Comparison of ENCODE assay signal across 15 cellular contexts in the genomic region with DNA sequence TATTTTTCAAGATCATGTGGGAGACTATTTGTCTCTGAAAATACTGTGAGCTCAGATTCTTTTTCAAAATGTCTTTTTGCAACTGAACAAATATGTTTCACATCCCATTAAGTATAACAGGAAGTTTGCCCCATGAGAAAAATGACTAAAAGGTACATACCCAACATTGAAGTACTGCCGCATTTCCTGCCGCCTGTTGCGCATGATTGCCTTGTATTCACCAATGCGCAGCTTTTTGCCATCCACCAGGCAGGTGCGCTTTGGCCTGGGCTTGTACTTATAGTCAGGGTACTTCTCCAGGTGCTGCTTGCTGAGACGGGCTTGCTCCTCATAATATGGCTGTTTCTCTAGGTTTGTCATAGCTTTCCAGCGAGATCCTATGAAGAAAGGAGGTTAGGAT.
DNase-seq lines count a peak whose midpoint lies in the region; ATAC-seq, FAIRE-seq and TF ChIP-seq lines count a peak whose summit lies in the region.
"Had no signal": no experiment of that assay in that cellular context is flagged by ENCODE, and none has a peak within 500 bp of the region (broad histone marks: within the 10 kb centered on the region; RNA-seq: fewer than 3 reads in every experiment).

No MANE protein-coding gene starts in this region.

- TF ChIP-seq RAD21 in GM12878 (IDR thresholded peaks at IDR 0.05; ENCODE audit: insufficient read depth, low read depth, low read length) = no peak

- H3K9me3 ChIP-seq in GM12878 (replicated peaks; ENCODE audit: control insufficient read depth, insufficient read depth, low read length) = no peaks in the 10 kb centered on the region
- no peaks in the 10 kb centered on the region for H3K9me3 ChIP-seq in breast epithelium
- H3K9me3 ChIP-seq: right lobe of liver had no signal

- H3K4me1 ChIP-seq in GM12878 (ENCODE audit: control insufficient read depth, insufficient read depth, low read length) (peaks cover 4% of the 10 kb centered on the region; the same call in 1 of the 2 replicates), breast epithelium (no peaks in the 10 kb centered on the region)
- H3K4me1 ChIP-seq: right lobe of liver had no signal

- FAIRE-seq in GM12878 (lab: Jason Lieb, UNC) (peak; percentile 44), D721Med (lab: Jason Lieb, UNC) (no peak), H54 (lab: Jason Lieb, UNC) (no peak)

- CTCF ChIA-PET in GM12878 (lab: Yijun Ruan, JAX) = interaction anchor here (1.4 kb wide), 1 partner anchor 11 kb away, joined by 4 read pairs; no protein-coding TSS in a partner anchor

- RAD21 ChIA-PET in GM12878 (lab: Charles Lee; ENCODE audit: unreplicated experiment) = interaction anchor here (1.1 kb wide), 1 partner anchor 13 kb away, joined by 4 read pairs; no protein-coding TSS in a partner anchor

- H4K20me1 ChIP-seq in GM12878 (ENCODE audit: control insufficient read depth, insufficient read depth) = no peaks in the 10 kb centered on the region

- H3K27ac ChIP-seq in GM12878 (ENCODE audit: control insufficient read depth, insufficient read depth) (no peak overlapping the region), breast epithelium (no peak overlapping the region)
- H3K27ac ChIP-seq: right lobe of liver, SK-N-MC had no signal

- in situ Hi-C loops in GM12878 (cut with MboI) = no loop called here

- peak; percentile 64 for ATAC-seq in GM18520 (IDR thresholded peaks at IDR 0.05; ENCODE audit: unreplicated experiment)
- ATAC-seq in GM21528 (IDR thresholded peaks at IDR 0.05; ENCODE audit: low FRiP score, unreplicated experiment) = peak; percentile 82
- ATAC-seq in HG03432 (IDR thresholded peaks at IDR 0.05; ENCODE audit: unreplicated experiment) = peak; percentile 92
- peak; percentile 99 for ATAC-seq in GM12878
- ATAC-seq: activated CD4-positive, alpha-beta T cell treated with anti-CD3 and anti-CD28 coated beads for 36 hours; right lobe of liver had no signal

- H3K79me2 ChIP-seq in GM12878 (ENCODE audit: control insufficient read depth, insufficient read depth, low read length) = no peaks in the 10 kb centered on the region

- no peak overlapping the region for H3K4me3 ChIP-seq in GM12878
- H3K4me3 ChIP-seq in breast epithelium = no peak overlapping the region
- H3K4me3 ChIP-seq: right lobe of liver, SK-N-MC had no signal

- 3% methylated on average over 7 of the region's 7 CpGs for WGBS in GM12878 (ENCODE audit: insufficient coverage, insufficient replicate concordance, low lambda C conversion rate, missing lambda C conversion rate)

- peak overlapping the region; percentile 40 for H2AFZ ChIP-seq in GM12878 (ENCODE audit: control insufficient read depth, low read depth, low read length)

- H3K9ac ChIP-seq in GM12878 (ENCODE audit: control insufficient read depth, insufficient read depth, low read length) = no peak overlapping the region

- H3K27me3 ChIP-seq in GM12878 (replicated peaks in 1 of 2; ENCODE audit: control insufficient read depth in 2 of 2, insufficient read depth in 2 of 2, low read length in 1 of 2) = no peaks in the 10 kb centered on the region
- no peaks in the 10 kb centered on the region for H3K27me3 ChIP-seq in breast epithelium
- H3K27me3 ChIP-seq: right lobe of liver had no signal

- no peak for TF ChIP-seq POLR2A in GM12878 (IDR thresholded peaks at IDR 0.05; ENCODE audit: low read depth, low read length)
- TF ChIP-seq POLR2A in H54 (IDR thresholded peaks at IDR 0.05; ENCODE audit: low read depth, low read length) = no peak
- TF ChIP-seq POLR2A in breast epithelium (IDR thresholded peaks at IDR 0.05) = no peak

- DNase-seq in GM12878 (ENCODE audit: low read depth, low spot score) = peak; percentile 66
- DNase-seq in DMS79 (lab: John Stamatoyannopoulos, UW) = no peak
- no peak for DNase-seq in D721Med (ENCODE audit: insufficient read length, low spot score)
- no peak for DNase-seq in H54 (ENCODE audit: insufficient read length, low spot score)
- no peak for DNase-seq in breast epithelium (ENCODE audit: low spot score in 2 of 2)
- DNase-seq: activated CD4-positive, alpha-beta T cell treated with anti-CD3 and anti-CD28 coated beads for 36 hours; activated gamma-delta T cell treated with Interleukin-2 at 50 U/mL for 16 hours; CD4-positive, alpha-beta T cell; NCI-H69; right lobe of liver; trophoblast cell had no signal

- no peak overlapping the region for H3K4me2 ChIP-seq in GM12878 (ENCODE audit: control insufficient read depth, insufficient read depth)

- TF ChIP-seq EP300 in GM12878 (IDR thresholded peaks at IDR 0.05; ENCODE audit: borderline replicate concordance in 1 of 2, control insufficient read depth in 1 of 2, low read depth in 2 of 2, low read length in 2 of 2) = 0 out of 4 replicates have a peak, but pooled peaks of 1 of the 2 experiments have one; percentile 35

- TF ChIP-seq CTCF in GM12878 (IDR thresholded peaks at IDR 0.05 in 2 of 3, conservative IDR thresholded peaks at IDR 0.05 in 1 of 3; ENCODE audit: control insufficient read depth in 2 of 3, extremely low read depth in 1 of 3, insufficient read depth in 1 of 3, low read depth in 3 of 3, low read length in 3 of 3) (no peak), D721Med (IDR thresholded peaks at IDR 0.05; ENCODE audit: insufficient read depth, missing control alignments) (no peak), breast epithelium (IDR thresholded peaks at IDR 0.05) (no peak)

- SMC1A ChIA-PET in GM12878 (lab: Charles Lee; ENCODE audit: uncharacterized antibody, unreplicated experiment) = interaction anchor here (0.9 to 1.7 kb wide), 5 partner anchors 12 to 121 kb away, joined by 3 to 5 read pairs (median 4); no protein-coding TSS in a partner anchor

- no TSS peak for BruUV-seq in GM12878 (replicated peaks; lab: Mats Ljungman, UMichigan)

- no peaks in the 10 kb centered on the region for H3K36me3 ChIP-seq in GM12878 (ENCODE audit: control insufficient read depth in 2 of 2, insufficient read depth in 2 of 2, low read length in 1 of 2)
- no peaks in the 10 kb centered on the region for H3K36me3 ChIP-seq in breast epithelium

- POLR2A ChIA-PET in GM12878 (lab: Charles Lee) = no interaction called here

- intact Hi-C loops in GM12878 (cut with micrococcal nuclease; ENCODE audit: unreplicated experiment) (no loop called here), breast epithelium (cut with DNase I; ENCODE audit: low total_unique reads) (no loop called here)

TF ChIP-seq in GM12878, 131 proteins besides CTCF, POLR2A, EP300 and RAD21 (continues in another document):
- TF ChIP-seq CBFB (IDR thresholded peaks at IDR 0.05; ENCODE audit: low read depth) = no peak
- TF ChIP-seq TCF3 (IDR thresholded peaks at IDR 0.05; ENCODE audit: borderline replicate concordance, insufficient read depth, low read depth, low read length) = 0 out of 2 replicates have a peak, but pooled peaks have one; percentile 62
- 0 out of 2 replicates have a peak, but pooled peaks have one; percentile 11 for TF ChIP-seq RUNX3 (IDR thresholded peaks at IDR 0.05; ENCODE audit: low read length)
- TF ChIP-seq POU2F2 (IDR thresholded peaks at IDR 0.05; ENCODE audit: borderline replicate concordance, low read depth, low read length) = 0 out of 3 replicates have a peak, but pooled peaks have one; percentile 11
- TF ChIP-seq ETV6 (conservative IDR thresholded peaks at IDR 0.05 in 1 of 2, IDR thresholded peaks at IDR 0.05 in 1 of 2; ENCODE audit: borderline replicate concordance in 1 of 2, low read depth in 1 of 2) = peak in 1 of 2 experiments; percentile 66; a peak in 1 of 4 replicates
- TF ChIP-seq, protein P1, sequence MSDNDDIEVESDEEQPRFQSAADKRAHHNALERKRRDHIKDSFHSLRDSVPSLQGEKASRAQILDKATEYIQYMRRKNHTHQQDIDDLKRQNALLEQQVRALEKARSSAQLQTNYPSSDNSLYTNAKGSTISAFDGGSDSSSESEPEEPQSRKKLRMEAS (IDR thresholded peaks at IDR 0.05; ENCODE audit: low read depth, low read length) = no peak
- 0 out of 2 replicates have a peak, but pooled peaks have one; percentile 37 for TF ChIP-seq MTA2 (IDR thresholded peaks at IDR 0.05; ENCODE audit: low read depth)
- 0 out of 2 replicates have a peak, but pooled peaks have one; percentile 37 for TF ChIP-seq IKZF1 (conservative IDR thresholded peaks at IDR 0.05)
- TF ChIP-seq BHLHE40 (IDR thresholded peaks at IDR 0.05; ENCODE audit: borderline replicate concordance in 1 of 2, low read depth in 2 of 2, low read length in 1 of 2) = peak in 1 of 2 experiments; percentile 41; a peak in 1 of 4 replicates
- TF ChIP-seq CHD4 (IDR thresholded peaks at IDR 0.05) = no peak
- peak; percentile 68; the same call in 1 of the 2 replicates for TF ChIP-seq PAX5 (IDR thresholded peaks at IDR 0.05; ENCODE audit: borderline replicate concordance, low read depth, low read length)
- peak; percentile 54; the same call in 1 of the 2 replicates for TF ChIP-seq TCF12 (IDR thresholded peaks at IDR 0.05; ENCODE audit: low read depth, low read length)
- TF ChIP-seq, protein P2, sequence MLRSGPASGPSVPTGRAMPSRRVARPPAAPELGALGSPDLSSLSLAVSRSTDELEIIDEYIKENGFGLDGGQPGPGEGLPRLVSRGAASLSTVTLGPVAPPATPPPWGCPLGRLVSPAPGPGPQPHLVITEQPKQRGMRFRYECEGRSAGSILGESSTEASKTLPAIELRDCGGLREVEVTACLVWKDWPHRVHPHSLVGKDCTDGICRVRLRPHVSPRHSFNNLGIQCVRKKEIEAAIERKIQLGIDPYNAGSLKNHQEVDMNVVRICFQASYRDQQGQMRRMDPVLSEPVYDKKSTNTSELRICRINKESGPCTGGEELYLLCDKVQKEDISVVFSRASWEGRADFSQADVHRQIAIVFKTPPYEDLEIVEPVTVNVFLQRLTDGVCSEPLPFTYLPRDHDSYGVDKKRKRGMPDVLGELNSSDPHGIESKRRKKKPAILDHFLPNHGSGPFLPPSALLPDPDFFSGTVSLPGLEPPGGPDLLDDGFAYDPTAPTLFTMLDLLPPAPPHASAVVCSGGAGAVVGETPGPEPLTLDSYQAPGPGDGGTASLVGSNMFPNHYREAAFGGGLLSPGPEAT (IDR thresholded peaks at IDR 0.05; ENCODE audit: low read depth) = peak; percentile 22; the same call in 1 of the 2 replicates
- no peak for TF ChIP-seq TAF1 (IDR thresholded peaks at IDR 0.05; ENCODE audit: borderline replicate concordance, low read depth, low read length)
